In genomic region chr20:53939554-53940355, GRCh38 we compare ENCODE assay signal across 8 cellular contexts.
DNase-seq lines count a peak whose midpoint lies in the region; ATAC-seq and TF ChIP-seq lines count a peak whose summit lies in the region.

No MANE protein-coding gene starts in this region.

- H3K27ac Mint-ChIP-seq in dendritic cell treated with granulocyte-macrophage colony-stimulating factor and Interleukin-4, amounts not matched to agents 40 ng/mL and 50 ng/mL, for 4 days, result peak overlapping the region; percentile 82

- peak; percentile 97 for DNase-seq in A172 (ENCODE audit: low spot score)
- peak; percentile 47 for DNase-seq in NCI-H2196 treated with DMSO at 0.1 percent for 48 hours (lab: John Stamatoyannopoulos, UW; ENCODE audit: unreplicated experiment)
- DNase-seq in activated CD4-positive, alpha-beta T cell treated with anti-CD3 and anti-CD28 coated beads for 24 hours (ENCODE audit: low read depth in 2 of 2), result peak; percentile 49 to 59
- peak; percentile 91 to 95 (median 91) for DNase-seq in right lobe of liver
- peak; percentile 70 to 71 for DNase-seq in stimulated activated CD4-positive, alpha-beta T cell treated with anti-CD3 and anti-CD28 coated beads, Interleukin-4, amount 100 ng/mL, for 48 hours (ENCODE audit: low read depth in 2 of 2)

- intact Hi-C loops in dendritic cell treated with granulocyte-macrophage colony-stimulating factor and Interleukin-4, amounts not matched to agents 40 ng/mL and 50 ng/mL, for 4 days (cut with micrococcal nuclease), result loop anchor here (1.0 to 5.0 kb wide), 3 partner anchors 67 to 361 kb away; no protein-coding TSS in a partner anchor
- intact Hi-C loops in right lobe of liver (cut with DNase I), result no loop called here

- H3K4me3 ChIP-seq in right lobe of liver, result no peak overlapping the region

- no peaks in the 10 kb centered on the region for H3K27me3 ChIP-seq in right lobe of liver

- H3K27ac ChIP-seq in right lobe of liver, result peak overlapping the region in 2 of 3 donors; percentile 49 to 68

- no peaks in the 10 kb centered on the region for H3K9me3 Mint-ChIP-seq in dendritic cell treated with granulocyte-macrophage colony-stimulating factor and Interleukin-4, amounts not matched to agents 40 ng/mL and 50 ng/mL, for 4 days

- H3K9me3 ChIP-seq in right lobe of liver, result no peaks in the 10 kb centered on the region

- TF ChIP-seq CTCF in right lobe of liver (IDR thresholded peaks at IDR 0.05), result peak; percentile 75 to 91 (median 84)

- H3K4me1 ChIP-seq in right lobe of liver, result peaks cover 0 to 28% (median 4%) of the 10 kb centered on the region in 4 donors

- H3K27me3 Mint-ChIP-seq in dendritic cell treated with granulocyte-macrophage colony-stimulating factor and Interleukin-4, amounts not matched to agents 40 ng/mL and 50 ng/mL, for 4 days, result no peaks in the 10 kb centered on the region

- no peak for TF ChIP-seq POLR2A in right lobe of liver (IDR thresholded peaks at IDR 0.05)

- WGBS in right lobe of liver (ENCODE audit: insufficient coverage, low coverage, low lambda C conversion rate, missing lambda C conversion rate), result 2% methylated on average over 7 of the region's 7 CpGs

- no peaks in the 10 kb centered on the region for H3K36me3 Mint-ChIP-seq in dendritic cell treated with granulocyte-macrophage colony-stimulating factor and Interleukin-4, amounts not matched to agents 40 ng/mL and 50 ng/mL, for 4 days (ENCODE audit: low read depth)

- peak; percentile 64 for ATAC-seq in GM18498 (IDR thresholded peaks at IDR 0.05; ENCODE audit: unreplicated experiment)
- ATAC-seq in HG03045 (IDR thresholded peaks at IDR 0.05; ENCODE audit: unreplicated experiment), result peak; percentile 70
- peak; percentile 93 to 95 (median 94) for ATAC-seq in right lobe of liver

- peaks cover 76% of the 10 kb centered on the region for H3K4me1 Mint-ChIP-seq in dendritic cell treated with granulocyte-macrophage colony-stimulating factor and Interleukin-4, amounts not matched to agents 40 ng/mL and 50 ng/mL, for 4 days (ENCODE audit: low read depth)

- H3K36me3 ChIP-seq in right lobe of liver, result no peaks in the 10 kb centered on the region

- H3K4me3 Mint-ChIP-seq in dendritic cell treated with granulocyte-macrophage colony-stimulating factor and Interleukin-4, amounts not matched to agents 40 ng/mL and 50 ng/mL, for 4 days, result peak overlapping the region; percentile 9

Comparison
In these comparisons a context has a peak if more than half of its experiments do, and no peak if none do; other contexts are left out.
1. DNase-seq: peak in every context shown above with its lines; median percentile 97 in A172; 91 in right lobe of liver; 70 in stimulated activated CD4-positive, alpha-beta T cell treated with anti-CD3 and anti-CD28 coated beads, Interleukin-4, amount 100 ng/mL, for 48 hours; 54 in activated CD4-positive, alpha-beta T cell treated with anti-CD3 and anti-CD28 coated beads for 24 hours; 47 in NCI-H2196 treated with DMSO at 0.1 percent for 48 hours.